In the genomic region with DNA sequence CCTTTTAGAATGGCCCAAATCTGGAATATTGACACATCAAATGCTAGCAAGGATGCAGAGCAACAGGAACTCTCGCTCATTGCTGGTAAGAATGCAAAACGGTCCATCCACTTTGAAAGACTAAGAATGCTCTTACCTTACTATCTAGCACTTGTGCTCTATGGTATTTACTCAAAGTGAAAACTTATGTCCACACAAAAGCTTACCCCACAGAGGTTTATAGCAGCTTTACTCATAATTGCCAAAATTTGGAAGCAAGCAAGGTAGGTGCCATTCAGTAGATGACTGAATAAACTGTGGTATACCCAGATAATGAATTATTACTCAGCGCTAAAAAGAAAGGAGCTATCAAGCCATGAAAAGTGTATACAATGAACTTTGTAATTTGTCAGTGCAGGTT, we compare ENCODE assay signal across 7 cellular contexts.
"Had no signal": no experiment of that assay in that cellular context is flagged by ENCODE, and none has a peak within 500 bp of the region (broad histone marks: within the 10 kb centered on the region; RNA-seq: fewer than 3 reads in every experiment).

No MANE protein-coding gene starts in this region.

- DNase-seq: IMR-90, KBM-7 had no signal

- H3K27ac ChIP-seq: HL-60 had no signal

- H3K9me3 Mint-ChIP-seq: IgD-negative memory B cell had no signal

- ATAC-seq: K562 had no signal

- H3K4me3 Mint-ChIP-seq: IgD-negative memory B cell had no signal

- H3K27me3 Mint-ChIP-seq: IgD-negative memory B cell had no signal

- H3K4me1 Mint-ChIP-seq: IgD-negative memory B cell had no signal

- H3K27ac Mint-ChIP-seq: IgD-negative memory B cell had no signal

- FAIRE-seq: HepG2, HTR-8/SVneo, K562 had no signal
